In genomic region chr1:25232866-25233784, GRCh38 we compare ENCODE assay signal across 8 cellular contexts. TPM values are rescaled to one million over a fixed set of nuclear protein-coding genes. Genes with fewer than 3 reads are reported as not detected.
DNase-seq lines count a peak whose midpoint lies in the region; ATAC-seq and TF ChIP-seq lines count a peak whose summit lies in the region.

No MANE protein-coding gene starts in this region.

- H3K27me3 ChIP-seq in esophagus (ENCODE audit: control insufficient read depth in 1 of 2, insufficient read depth in 2 of 2, low read length in 2 of 2) (no peaks in the 10 kb centered on the region), mucosa of rectum (ENCODE audit: control insufficient read depth in 2 of 2, insufficient read depth in 2 of 2, low read length in 2 of 2) (no peaks in the 10 kb centered on the region), stomach smooth muscle (ENCODE audit: control insufficient read depth in 1 of 2, insufficient read depth in 2 of 2, low read length in 2 of 2) (no peaks in the 10 kb centered on the region)

- peak; percentile 43 for ATAC-seq in HG03097 (IDR thresholded peaks at IDR 0.05; ENCODE audit: low FRiP score, unreplicated experiment)

- H3K4me3 ChIP-seq in esophagus (ENCODE audit: low read depth in 1 of 2, low read length in 2 of 2): peak overlapping the region; percentile 97 to 99
- peak overlapping the region; percentile 99 for H3K4me3 ChIP-seq in mucosa of rectum (ENCODE audit: low read length in 2 of 2)
- peak overlapping the region; percentile 96 to 99 for H3K4me3 ChIP-seq in stomach smooth muscle (ENCODE audit: low read length in 2 of 2)

- 21 to 22% methylated on average over 13 of the region's 13 CpGs for WGBS in esophagus, 2 donors

- H3K9me3 ChIP-seq in esophagus (ENCODE audit: control insufficient read depth in 2 of 2, insufficient read depth in 1 of 2, low read depth in 1 of 2, low read length in 1 of 2) (no peaks in the 10 kb centered on the region), mucosa of rectum (ENCODE audit: control insufficient read depth in 2 of 2, low read length in 2 of 2) (no peaks in the 10 kb centered on the region), stomach smooth muscle (ENCODE audit: control insufficient read depth in 2 of 2, low read length in 2 of 2) (no peaks in the 10 kb centered on the region)

- peak; percentile 40 for TF ChIP-seq POLR2A in GM15510 (IDR thresholded peaks at IDR 0.05; ENCODE audit: borderline replicate concordance, extremely low read depth, insufficient read length)

- H3K9ac ChIP-seq in mucosa of rectum (ENCODE audit: low read depth in 1 of 2, low read length in 2 of 2) (peak overlapping the region; percentile 94 to 98), stomach smooth muscle (ENCODE audit: low read length in 2 of 2) (peak overlapping the region; percentile 96 to 98)

- H3K36me3 ChIP-seq in esophagus (ENCODE audit: control insufficient read depth in 2 of 2, insufficient read depth in 2 of 2, low read length in 1 of 2) (peaks cover 0 to 2% of the 10 kb centered on the region in 2 donors), mucosa of rectum (ENCODE audit: control insufficient read depth in 2 of 2, insufficient read depth in 2 of 2, low read length in 2 of 2) (peaks cover 13 to 19% of the 10 kb centered on the region in 2 donors), stomach smooth muscle (ENCODE audit: control insufficient read depth in 2 of 2, insufficient read depth in 2 of 2, low read length in 2 of 2) (peaks cover 20 to 21% of the 10 kb centered on the region in 2 donors)

- no peaks in the 10 kb centered on the region for H3K4me1 ChIP-seq in esophagus (ENCODE audit: control insufficient read depth in 2 of 2, insufficient read depth in 2 of 2, low read length in 1 of 2)
- peaks cover 23 to 29% of the 10 kb centered on the region in 2 donors for H3K4me1 ChIP-seq in mucosa of rectum (ENCODE audit: control insufficient read depth in 2 of 2, insufficient read depth in 2 of 2, low read length in 2 of 2)
- peaks cover 18% of the 10 kb centered on the region for H3K4me1 ChIP-seq in stomach smooth muscle (ENCODE audit: control insufficient read depth, insufficient read depth, low read length)

- DNase-seq in ACHN (peak; percentile 89), NCI-H82 treated with DMSO at 0.1 percent for 48 hours (lab: John Stamatoyannopoulos, UW; ENCODE audit: unreplicated experiment) (peak; percentile 26)
- DNase-seq in activated CD8-positive, alpha-beta memory T cell treated with anti-CD3 and anti-CD28 coated beads for 48 hours (ENCODE audit: low read depth in 2 of 3, low spot score in 2 of 3): peak in 2 of 3 experiments; percentile 39 to 42

- peak overlapping the region; percentile 92 to 97 for H3K27ac ChIP-seq in esophagus (ENCODE audit: low read depth in 2 of 2, low read length in 1 of 2)
- peak overlapping the region; percentile 95 to 98 for H3K27ac ChIP-seq in mucosa of rectum (ENCODE audit: low read depth in 2 of 2, low read length in 2 of 2)
- H3K27ac ChIP-seq in stomach smooth muscle (ENCODE audit: low read length): peak overlapping the region; percentile 96

- in situ Hi-C loops in ACHN (cut with HindIII; ENCODE audit: low pct_ligation_motif_present, low pct_unique_long_range_greater_than_20kb, low sequenced_read_pairs): no loop called here

RNA-seq across cellular contexts. Expression of gene SYF2, which starts 0.8 kb away (rescaled TPM):
- 10 to 100 TPM; 42.3 to 49.2 TPM for polyA plus RNA-seq in esophagus

RNA-seq across cellular contexts. Expression of gene RSRP1, which starts 14.1 kb away (rescaled TPM):
- 100 to 1,000 TPM in 1 of 2 donors, 10 to 100 TPM in 1; 45.2 to 264 TPM for polyA plus RNA-seq in esophagus

RNA-seq across cellular contexts. Expression of gene RHD, which starts 39.2 kb away (rescaled TPM):
- not detected for polyA plus RNA-seq in esophagus

Comparison
In these comparisons a context has a peak if more than half of its experiments do, and no peak if none do; other contexts are left out.
1. Peak in every context shown above with its lines: DNase-seq, ATAC-seq, H3K4me3 ChIP-seq and H3K27ac ChIP-seq.
2. DNase-seq: peak in every context shown above with its lines; median percentile 89 in ACHN; 40 in activated CD8-positive, alpha-beta memory T cell treated with anti-CD3 and anti-CD28 coated beads for 48 hours; 26 in NCI-H82 treated with DMSO at 0.1 percent for 48 hours.